Comparison of ENCODE assay signal across 8 cellular contexts in genomic region chr1:167797005-167797404, GRCh38.
DNase-seq lines count a peak whose midpoint lies in the region; TF ChIP-seq lines count a peak whose summit lies in the region.

No MANE protein-coding gene starts in this region.

- H3K4me2 ChIP-seq in osteoblast (ENCODE audit: insufficient read depth, low read length), result peak overlapping the region; percentile 72

- H2AFZ ChIP-seq in osteoblast (ENCODE audit: low read length), result no peak overlapping the region

- no peaks in the 10 kb centered on the region for H3K79me2 ChIP-seq in osteoblast (ENCODE audit: insufficient read depth, low read length)

- H3K9me3 ChIP-seq in osteoblast (ENCODE audit: low read depth, low read length), result no peaks in the 10 kb centered on the region

- peak overlapping the region; percentile 93 for H3K27ac ChIP-seq in osteoblast (ENCODE audit: low read depth, low read length)

- H3K4me3 ChIP-seq in foreskin fibroblast (ENCODE audit: low read depth in 1 of 2, low read length in 2 of 2) (peak overlapping the region in 1 of 2 donors; percentile 8), osteoblast (ENCODE audit: insufficient read depth, low read length) (no peak overlapping the region)

- TF ChIP-seq CTCF in foreskin fibroblast (IDR thresholded peaks at IDR 0.05; ENCODE audit: low read depth, low read length), result no peak
- no peak for TF ChIP-seq CTCF in osteoblast (IDR thresholded peaks at IDR 0.05; ENCODE audit: extremely low read depth, low read depth, low read length)

- no peaks in the 10 kb centered on the region for H3K36me3 ChIP-seq in osteoblast (ENCODE audit: insufficient read depth, low read length)

- DNase-seq in DMS153 (lab: John Stamatoyannopoulos, UW) (peak; percentile 26), DMS153 treated with DMSO at 0.1 percent for 48 hours (lab: John Stamatoyannopoulos, UW; ENCODE audit: unreplicated experiment) (no peak), SW480 (ENCODE audit: low spot score) (peak; percentile 7), foreskin fibroblast (peak; percentile 98), osteoblast (ENCODE audit: insufficient read length, low spot score, missing footprints) (peak; percentile 80), NCI-H1048 (lab: John Stamatoyannopoulos, UW) (no peak), GM19238 (ENCODE audit: insufficient read length, low spot score) (no peak), activated gamma-delta T cell (lab: John Stamatoyannopoulos, UW) (no peak)

- H3K4me1 ChIP-seq in osteoblast (ENCODE audit: insufficient read depth, low read length), result peaks cover 44% of the 10 kb centered on the region

- no peaks in the 10 kb centered on the region for H4K20me1 ChIP-seq in osteoblast (ENCODE audit: insufficient read depth, low read length)

- H3K27me3 ChIP-seq in osteoblast (ENCODE audit: insufficient read depth, low read length), result no peaks in the 10 kb centered on the region

Comparison
In these comparisons a context has a peak if more than half of its experiments do, and no peak if none do; other contexts are left out.
1. DNase-seq: peak in DMS153 (single experiment), SW480 (single experiment), foreskin fibroblast (2 of 2) and osteoblast (single experiment); none in DMS153 treated with DMSO at 0.1 percent for 48 hours (single experiment), NCI-H1048 (single experiment), GM19238 (single experiment) and activated gamma-delta T cell (single experiment).